12 cellular contexts compared by ENCODE assay signal in the genomic region with DNA sequence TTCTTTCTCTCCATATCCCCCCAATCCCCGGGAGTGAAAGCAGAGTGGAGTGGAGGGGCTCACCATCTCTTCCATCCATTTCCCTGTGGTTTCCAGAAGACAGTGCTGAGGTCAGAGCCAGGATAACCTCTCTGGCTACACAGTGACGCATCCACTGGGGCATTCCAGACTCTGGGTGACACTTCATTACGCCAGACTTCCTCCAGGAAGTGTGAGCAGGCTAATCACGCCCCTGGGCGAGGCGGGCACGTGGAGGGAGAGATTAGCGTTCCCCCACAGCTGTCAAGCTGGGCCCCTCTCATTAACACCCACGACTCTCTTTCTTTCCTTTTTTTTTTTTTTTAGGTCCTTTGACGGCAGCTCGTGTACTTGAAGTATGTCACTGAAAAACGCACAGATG.
A peak's percentile ranks its signal among the peaks of the same experiment; 100 is the strongest.
DNase-seq lines count a peak whose midpoint lies in the region; ATAC-seq and TF ChIP-seq lines count a peak whose summit lies in the region.
"Had no signal": no experiment of that assay in that cellular context is flagged by ENCODE, and none has a peak within 500 bp of the region (broad histone marks: within the 10 kb centered on the region; RNA-seq: fewer than 3 reads in every experiment).

No MANE protein-coding gene starts in this region.

- BruUV-seq in PC-9 (replicated peaks; lab: Mats Ljungman, UMichigan): no TSS peak

- no peaks in the 10 kb centered on the region; the same call in 1 of the 2 replicates for H4K20me1 ChIP-seq in PC-9 (ENCODE audit: insufficient read depth)

- no peaks in the 10 kb centered on the region for H3K9me3 ChIP-seq in PC-9 (ENCODE audit: insufficient read depth, low read depth)
- H3K9me3 ChIP-seq: heart left ventricle had no signal

- in situ Hi-C loops in astrocyte of the spinal cord (cut with HindIII; ENCODE audit: low sequenced_read_pairs): no loop called here

- H3K79me2 ChIP-seq in PC-9 (ENCODE audit: low read depth): no peaks in the 10 kb centered on the region

- H3K9me2 ChIP-seq in PC-9 (ENCODE audit: insufficient read depth): no peaks in the 10 kb centered on the region

- no peaks in the 10 kb centered on the region for H3K4me1 ChIP-seq in PC-9 (replicated peaks; ENCODE audit: insufficient read depth)

- H3K4me3 ChIP-seq in astrocyte of the spinal cord (ENCODE audit: low read depth, low read length): no peak overlapping the region
- H3K4me3 ChIP-seq in PC-9: no peak overlapping the region
- H3K4me3 ChIP-seq: heart left ventricle had no signal

- TF ChIP-seq CTCF in astrocyte of the spinal cord (IDR thresholded peaks at IDR 0.05; ENCODE audit: low read depth, low read length) (no peak), PC-9 (conservative IDR thresholded peaks at IDR 0.05) (no peak)

- peaks cover 64% of the 10 kb centered on the region for H3K27me3 ChIP-seq in PC-9 (ENCODE audit: insufficient read depth, low read depth)
- H3K27me3 ChIP-seq: heart left ventricle had no signal

- no peak overlapping the region for H2AFZ ChIP-seq in PC-9

- intact Hi-C loops in PC-9 (cut with micrococcal nuclease; ENCODE audit: unreplicated experiment): no loop called here

- ATAC-seq in GM19455 (IDR thresholded peaks at IDR 0.05; ENCODE audit: unreplicated experiment): no peak
- ATAC-seq in HG03378 (IDR thresholded peaks at IDR 0.05; ENCODE audit: unreplicated experiment): no peak

- no peaks in the 10 kb centered on the region for H3K36me3 ChIP-seq in PC-9 (ENCODE audit: low read depth)
- H3K36me3 ChIP-seq: heart left ventricle had no signal

- CTCF ChIA-PET in PC-9 (lab: Charles Lee): no interaction called here

- H3K27ac ChIP-seq in PC-9: no peak overlapping the region
- H3K27ac ChIP-seq: heart left ventricle had no signal

- H3K4me2 ChIP-seq in PC-9: no peak overlapping the region

- POLR2A ChIA-PET in PC-9 (lab: Charles Lee; ENCODE audit: unreplicated experiment): no interaction called here

- DNase-seq in A172 (ENCODE audit: low spot score) (peak; percentile 93), HS-5 (ENCODE audit: low read depth) (peak; percentile 97), astrocyte of the spinal cord (ENCODE audit: low read depth, low spot score) (peak; percentile 45), lung microvascular endothelial cell (ENCODE audit: low read depth in 2 of 2) (peak; percentile 66 to 97), PC-9 (no peak)
- no peak for DNase-seq in stimulated activated naive CD4-positive, alpha-beta T cell (lab: John Stamatoyannopoulos, UW)
- DNase-seq: activated CD4-positive, alpha-beta memory T cell treated with anti-CD3 and anti-CD28 coated beads for 36 hours; activated naive CD8-positive, alpha-beta T cell treated with anti-CD3 and anti-CD28 coated beads for 36 hours; heart left ventricle; KBM-7 had no signal

- no peaks in the 10 kb centered on the region for H3F3A ChIP-seq in PC-9 (ENCODE audit: insufficient read depth, low read depth)

Comparison
In these comparisons a context has a peak if more than half of its experiments do, and no peak if none do; other contexts are left out.
1. DNase-seq: peak in A172 (single experiment), HS-5 (single experiment), astrocyte of the spinal cord (single experiment) and lung microvascular endothelial cell (2 of 2); none in PC-9 (0 of 2) and stimulated activated naive CD4-positive, alpha-beta T cell (0 of 6).